ENCODE assay signal across 10 cellular contexts in the genomic region with DNA sequence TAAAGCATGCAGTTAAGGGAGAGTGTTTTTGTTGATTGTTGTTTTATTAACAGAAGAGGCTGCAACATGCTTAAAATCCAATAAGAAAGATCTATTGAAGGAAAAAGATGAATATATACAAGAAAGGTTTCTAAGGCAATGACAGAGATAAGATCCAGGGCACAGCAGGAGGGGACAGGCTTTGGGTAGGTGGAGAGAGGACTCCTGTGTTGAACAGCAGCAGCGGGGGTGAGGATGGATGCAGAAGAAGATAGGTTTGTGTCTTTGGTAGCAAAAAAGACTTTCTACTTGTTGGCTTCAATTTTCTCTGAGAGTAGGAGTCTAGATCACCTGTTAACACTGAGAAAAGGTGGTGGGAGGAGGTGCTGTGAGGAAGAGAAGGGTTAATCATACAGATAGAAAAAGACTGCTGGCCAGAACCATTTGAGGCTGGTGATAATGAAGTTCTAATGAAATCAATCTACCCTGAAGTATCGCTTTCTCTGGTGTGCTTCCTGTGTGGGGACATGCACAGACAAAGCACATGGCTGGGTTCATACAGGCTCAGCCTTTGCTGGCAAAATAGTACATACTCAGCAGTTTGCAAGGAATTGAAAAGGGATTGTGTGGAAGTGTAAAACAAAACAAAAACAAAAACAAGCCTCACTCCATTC. TPM values are rescaled to one million over a fixed set of nuclear protein-coding genes. Genes with fewer than 3 reads are reported as not detected.
DNase-seq lines count a peak whose midpoint lies in the region; ATAC-seq, FAIRE-seq and TF ChIP-seq lines count a peak whose summit lies in the region.
"Had no signal": no experiment of that assay in that cellular context is flagged by ENCODE, and none has a peak within 500 bp of the region (broad histone marks: within the 10 kb centered on the region; RNA-seq: fewer than 3 reads in every experiment).

No MANE protein-coding gene starts in this region.

- H3K27me3 Mint-ChIP-seq in endothelial cell (ENCODE audit: unreplicated experiment) = peaks cover 6% of the 10 kb centered on the region
- H3K27me3 Mint-ChIP-seq: naive thymus-derived CD8-positive, alpha-beta T cell had no signal

- TF ChIP-seq CTCF in endothelial cell (IDR thresholded peaks at IDR 0.05; ENCODE audit: unreplicated experiment) = no peak

- no peak overlapping the region for H3K4me3 Mint-ChIP-seq in endothelial cell (ENCODE audit: unreplicated experiment)
- H3K4me3 Mint-ChIP-seq: naive thymus-derived CD8-positive, alpha-beta T cell had no signal

- H3K36me3 Mint-ChIP-seq in endothelial cell (ENCODE audit: low read depth, unreplicated experiment) = peaks cover 10% of the 10 kb centered on the region
- H3K36me3 Mint-ChIP-seq: naive thymus-derived CD8-positive, alpha-beta T cell had no signal

- ATAC-seq in GM21360 (IDR thresholded peaks at IDR 0.05; ENCODE audit: unreplicated experiment) = peak; percentile 84
- peak; percentile 94 for ATAC-seq in HG03175 (IDR thresholded peaks at IDR 0.05; ENCODE audit: unreplicated experiment)
- ATAC-seq: naive thymus-derived CD8-positive, alpha-beta T cell had no signal

- peak overlapping the region; percentile 28 for H3K27ac Mint-ChIP-seq in endothelial cell (ENCODE audit: unreplicated experiment)
- H3K27ac Mint-ChIP-seq: naive thymus-derived CD8-positive, alpha-beta T cell had no signal

- TF ChIP-seq POLR2A in GM12892 (IDR thresholded peaks at IDR 0.05; ENCODE audit: low read depth, low read length) = no peak

- DNase-seq in GM12892 (ENCODE audit: insufficient read length) (no peak), endothelial cell (ENCODE audit: low spot score) (no peak), SW 1271 (lab: John Stamatoyannopoulos, UW) (no peak)
- no peak for DNase-seq in activated CD4-positive, CD25-positive, alpha-beta regulatory T cell treated with anti-CD3 and anti-CD28 coated beads, Interleukin-2, amount 50 U/mL, for 72 hours
- no peak for DNase-seq in NK-92 treated with Interleukin-12 subunit alpha and Interleukin-12 subunit beta, amount 100 ng/mL, for 24 hours (lab: John Stamatoyannopoulos, UW)
- DNase-seq in effector CD4-positive, alpha-beta T cell = no peak
- DNase-seq: DMS79 treated with DMSO at 0.1 percent for 48 hours; naive thymus-derived CD8-positive, alpha-beta T cell had no signal

- H3K4me1 Mint-ChIP-seq in endothelial cell (ENCODE audit: unreplicated experiment) = peaks cover 55% of the 10 kb centered on the region

- no peaks in the 10 kb centered on the region for H3K9me3 Mint-ChIP-seq in endothelial cell (ENCODE audit: unreplicated experiment)
- H3K9me3 Mint-ChIP-seq: naive thymus-derived CD8-positive, alpha-beta T cell had no signal

- FAIRE-seq in GM12892 (lab: Jason Lieb, UNC) = peak; percentile 88

RNA-seq across cellular contexts. Expression of a gene that starts 17.2 kb away (rescaled TPM):
- 38.3 TPM for polyA plus RNA-seq in GM12892 (2012; ENCODE audit: missing spikeins)
- total RNA-seq in endothelial cell (ENCODE audit: unreplicated experiment) = 284 TPM
